8 cellular contexts compared by ENCODE assay signal in genomic region chr1:156096640-156097391, GRCh38. TPM values are rescaled to one million over a fixed set of nuclear protein-coding genes. Genes with fewer than 3 reads are reported as not detected.
DNase-seq lines count a peak whose midpoint lies in the region; ATAC-seq, FAIRE-seq and TF ChIP-seq lines count a peak whose summit lies in the region.

No MANE protein-coding gene starts in this region.

- peaks cover 29 to 35% of the 10 kb centered on the region in 2 experiments for H3K4me1 Mint-ChIP-seq in H9
- peaks cover 20% of the 10 kb centered on the region for H3K4me1 Mint-ChIP-seq in activated naive CD4-positive, alpha-beta T cell treated with anti-CD3 and anti-CD28 coated beads, Interleukin-2, amount 10 ng/mL, durations not matched to agents 7 days and 5 days

- H3K4me1 ChIP-seq in H9 (ENCODE audit: insufficient read depth, low read length) (0 out of 2 replicates have a peak, but pooled peaks cover 2% of the 10 kb centered on the region), SK-N-SH (ENCODE audit: control insufficient read depth in 1 of 2, insufficient read depth in 2 of 2, low read depth in 1 of 2, low read length in 1 of 2) (peaks cover 13 to 23% of the 10 kb centered on the region in 2 experiments; a peak in 3 of 4 replicates), gastroesophageal sphincter (peaks cover 0 to 44% (median 23%) of the 10 kb centered on the region in 3 donors), pancreas (peaks cover 0 to 3% (median 0%) of the 10 kb centered on the region in 3 donors), thyroid gland (peaks cover 8 to 31% of the 10 kb centered on the region in 2 donors)

- DNase-seq in G401 (ENCODE audit: low spot score): peak; percentile 70
- DNase-seq in H9: peak; percentile 90
- peak; percentile 94 for DNase-seq in M059J (ENCODE audit: low read depth)
- peak; percentile 89 for DNase-seq in SK-N-SH
- peak; percentile 87 for DNase-seq in activated naive CD4-positive, alpha-beta T cell treated with anti-CD3 and anti-CD28 coated beads, Interleukin-2, amount 10 ng/mL, durations not matched to agents 7 days and 5 days
- peak; percentile 82 to 95 (median 91) for DNase-seq in pancreas
- DNase-seq in thyroid gland: peak; percentile 91 to 92

- no peak overlapping the region for H2BK120ac ChIP-seq in H9 (ENCODE audit: low read depth, low read length, poor library complexity, severe bottlenecking)

- H3K27ac ChIP-seq in H9 (ENCODE audit: insufficient read length, low read depth, low read length): no peak overlapping the region
- peak overlapping the region; percentile 25 to 85; a peak in 3 of 4 replicates for H3K27ac ChIP-seq in SK-N-SH (ENCODE audit: low read depth in 2 of 2, low read length in 1 of 2)
- peak overlapping the region; percentile 52 to 88 (median 81) for H3K27ac ChIP-seq in gastroesophageal sphincter
- peak overlapping the region in 2 of 4 donors; percentile 57 to 65 for H3K27ac ChIP-seq in pancreas
- H3K27ac ChIP-seq in thyroid gland: peak overlapping the region; percentile 23 to 89 (median 64)

- no peaks in the 10 kb centered on the region for H3K79me1 ChIP-seq in H9 (ENCODE audit: insufficient read depth, low read depth, low read length, poor library complexity, severe bottlenecking)

- no peaks in the 10 kb centered on the region for H3K27me3 ChIP-seq in H9 (ENCODE audit: insufficient read depth, low read length)
- H3K27me3 ChIP-seq in SK-N-SH (ENCODE audit: insufficient read depth): no peaks in the 10 kb centered on the region
- no peaks in the 10 kb centered on the region for H3K27me3 ChIP-seq in gastroesophageal sphincter
- no peaks in the 10 kb centered on the region for H3K27me3 ChIP-seq in pancreas
- H3K27me3 ChIP-seq in thyroid gland: no peaks in the 10 kb centered on the region

- in situ Hi-C loops in G401 (cut with HindIII; ENCODE audit: low sequenced_read_pairs): no loop called here

- H3K9ac ChIP-seq in H9 (ENCODE audit: extremely low read depth, insufficient read length, low read length) (no peak overlapping the region), SK-N-SH (peak overlapping the region; percentile 69)

- H2BK15ac ChIP-seq in H9 (ENCODE audit: low read depth, low read length): no peak overlapping the region

- no peak for FAIRE-seq in pancreas (lab: Jason Lieb, UNC)

- no peaks in the 10 kb centered on the region for H3K23me2 ChIP-seq in H9 (ENCODE audit: insufficient read length, low read depth, low read length, poor library complexity, severe bottlenecking)

- H3K14ac ChIP-seq in H9 (ENCODE audit: insufficient read depth, low read length): no peak overlapping the region

- TF ChIP-seq CTCF in H9 (conservative IDR thresholded peaks at IDR 0.05) (peak; percentile 99), SK-N-SH (IDR thresholded peaks at IDR 0.05) (peak; percentile 96), gastroesophageal sphincter (IDR thresholded peaks at IDR 0.05) (peak in 3 of 4 experiments; percentile 98), pancreas (IDR thresholded peaks at IDR 0.05) (peak; percentile 90 to 95 (median 93)), thyroid gland (IDR thresholded peaks at IDR 0.05) (peak; percentile 88 to 98 (median 94))

- no peak overlapping the region for H2AFZ ChIP-seq in H9 (ENCODE audit: low read length)
- peak overlapping the region; percentile 58; the same call in 1 of the 2 replicates for H2AFZ ChIP-seq in SK-N-SH (ENCODE audit: low read depth)

- no peaks in the 10 kb centered on the region for H3K9me2 ChIP-seq in SK-N-SH

- peaks cover 0 to 3% of the 10 kb centered on the region in 2 experiments for H3K36me3 ChIP-seq in SK-N-SH (replicated peaks in 1 of 2; ENCODE audit: control insufficient read depth in 1 of 2, insufficient read depth in 2 of 2, low read length in 1 of 2)
- peaks cover 0 to 3% of the 10 kb centered on the region in 2 donors for H3K36me3 ChIP-seq in gastroesophageal sphincter
- no peaks in the 10 kb centered on the region for H3K36me3 ChIP-seq in pancreas
- no peaks in the 10 kb centered on the region for H3K36me3 ChIP-seq in thyroid gland

- H3K4me2 ChIP-seq in H9 (ENCODE audit: insufficient read depth, insufficient read length, low read length) (no peak overlapping the region), SK-N-SH (peak overlapping the region; percentile 64)

- H2BK5ac ChIP-seq in H9 (ENCODE audit: insufficient read length, low read length): no peak overlapping the region

- H3K18ac ChIP-seq in H9 (ENCODE audit: insufficient read length, low read depth, low read length): no peak overlapping the region

- POLR2A ChIA-PET in SK-N-SH (lab: Yijun Ruan, JAX): interaction anchor here (0.9 to 1.4 kb wide), 2 partner anchors 9 to 33 kb away, joined by 3 to 4 read pairs; no protein-coding TSS in a partner anchor

- H3K56ac ChIP-seq in H9 (ENCODE audit: insufficient read length, low read depth, low read length): no peak overlapping the region

- no peak overlapping the region for H4K91ac ChIP-seq in H9 (ENCODE audit: insufficient read length, low read depth, low read length)

- no peak overlapping the region; a peak in 1 of 4 replicates for H3K4me3 ChIP-seq in SK-N-SH (ENCODE audit: low read depth in 2 of 2, low read length in 1 of 2)
- H3K4me3 ChIP-seq in gastroesophageal sphincter: no peak overlapping the region
- H3K4me3 ChIP-seq in pancreas: no peak overlapping the region
- H3K4me3 ChIP-seq in thyroid gland (replicated peaks in 1 of 3): no peak overlapping the region

- peak; percentile 96 for TF ChIP-seq RAD21 in SK-N-SH (IDR thresholded peaks at IDR 0.05; ENCODE audit: low read length)

- H3K79me2 ChIP-seq in H9 (ENCODE audit: insufficient read depth, low read length): no peaks in the 10 kb centered on the region
- H3K79me2 ChIP-seq in SK-N-SH (ENCODE audit: insufficient read depth): peaks cover 45% of the 10 kb centered on the region; the same call in 1 of the 2 replicates

- no peak overlapping the region for H4K5ac ChIP-seq in H9 (ENCODE audit: insufficient read length, low read depth, low read length)

- no peak for TF ChIP-seq EP300 in SK-N-SH (IDR thresholded peaks at IDR 0.05; ENCODE audit: borderline replicate concordance in 1 of 2, low read depth in 1 of 2, low read length in 1 of 2)
- TF ChIP-seq EP300 in gastroesophageal sphincter (IDR thresholded peaks at IDR 0.05): no peak

- H3K4me3 Mint-ChIP-seq in H9: no peak overlapping the region; a peak in 1 of 5 replicates
- peak overlapping the region; percentile 22 for H3K4me3 Mint-ChIP-seq in activated naive CD4-positive, alpha-beta T cell treated with anti-CD3 and anti-CD28 coated beads, Interleukin-2, amount 10 ng/mL, durations not matched to agents 7 days and 5 days

- intact Hi-C loops in pancreas (cut with DNase I) (loop anchor here in 1 of 3 donors (2.0 kb wide), 1 partner anchor 34 kb away; no protein-coding TSS in a partner anchor), thyroid gland (cut with DNase I) (loop anchor here (2.0 to 5.0 kb wide), 2 partner anchors 34 to 130 kb away; no protein-coding TSS in a partner anchor)

- CTCF ChIA-PET in SK-N-SH (lab: Yijun Ruan, JAX): interaction anchor here (0.6 to 29.6 kb wide), 30 partner anchors 9 to 433 kb away, joined by 3 to 1559 read pairs (median 4); partner anchors contain the start of genes BGLAP, GLMP, LMNA and MEX3A
- CTCF ChIA-PET in activated naive CD4-positive, alpha-beta T cell treated with anti-CD3 and anti-CD28 coated beads, Interleukin-2, amount 10 ng/mL, durations not matched to agents 7 days and 5 days (lab: Charles Lee): interaction anchor here (0.7 to 21.9 kb wide), 26 partner anchors 8 to 349 kb away, joined by 3 to 668 read pairs (median 4); partner anchors contain the start of genes LMNA and TMEM79

- peaks cover 13 to 31% (median 23%) of the 10 kb centered on the region in 3 experiments for H3K36me3 Mint-ChIP-seq in H9 (ENCODE audit: insufficient read depth in 1 of 3, low read depth in 3 of 3)
- H3K36me3 Mint-ChIP-seq in activated naive CD4-positive, alpha-beta T cell treated with anti-CD3 and anti-CD28 coated beads, Interleukin-2, amount 10 ng/mL, durations not matched to agents 7 days and 5 days: no peaks in the 10 kb centered on the region

- TF ChIP-seq POLR2A in gastroesophageal sphincter (IDR thresholded peaks at IDR 0.05) (no peak), thyroid gland (IDR thresholded peaks at IDR 0.05) (no peak)

- ATAC-seq in gastroesophageal sphincter: peak; percentile 94
- peak; percentile 98 to 99 (median 98) for ATAC-seq in pancreas

- H2AK5ac ChIP-seq in H9 (ENCODE audit: insufficient read length, low read length): no peak overlapping the region

- H3K4ac ChIP-seq in H9 (ENCODE audit: low read depth, low read length): no peak overlapping the region

- no peak overlapping the region for H2BK12ac ChIP-seq in H9 (ENCODE audit: insufficient read length, low read depth, low read length)

- H3K9me3 ChIP-seq in H9 (ENCODE audit: control insufficient read depth, low read depth, low read length) (no peaks in the 10 kb centered on the region), SK-N-SH (no peaks in the 10 kb centered on the region), gastroesophageal sphincter (no peaks in the 10 kb centered on the region), pancreas (no peaks in the 10 kb centered on the region), thyroid gland (no peaks in the 10 kb centered on the region)

- no peaks in the 10 kb centered on the region for H3K27me3 Mint-ChIP-seq in H9 (ENCODE audit: low read depth)
- H3K27me3 Mint-ChIP-seq in activated naive CD4-positive, alpha-beta T cell treated with anti-CD3 and anti-CD28 coated beads, Interleukin-2, amount 10 ng/mL, durations not matched to agents 7 days and 5 days: peaks cover 88% of the 10 kb centered on the region

- no peaks in the 10 kb centered on the region; a peak in 1 of 5 replicates for H3K9me3 Mint-ChIP-seq in H9
- H3K9me3 Mint-ChIP-seq in activated naive CD4-positive, alpha-beta T cell treated with anti-CD3 and anti-CD28 coated beads, Interleukin-2, amount 10 ng/mL, durations not matched to agents 7 days and 5 days: no peaks in the 10 kb centered on the region

- no peak overlapping the region for H3T11ph ChIP-seq in H9 (ENCODE audit: low read length)

- H4K8ac ChIP-seq in H9 (replicated peaks; ENCODE audit: insufficient read length, low read depth, low read length): no peak overlapping the region

- H3K27ac Mint-ChIP-seq in H9: peak overlapping the region in 2 of 3 experiments; percentile 32 to 85; a peak in 6 of 7 replicates
- H3K27ac Mint-ChIP-seq in activated naive CD4-positive, alpha-beta T cell treated with anti-CD3 and anti-CD28 coated beads, Interleukin-2, amount 10 ng/mL, durations not matched to agents 7 days and 5 days: peak overlapping the region; percentile 25

- no peak overlapping the region for H3K23ac ChIP-seq in H9 (ENCODE audit: insufficient read length, low read depth, low read length)

- H4K20me1 ChIP-seq in H9 (ENCODE audit: control insufficient read depth, insufficient read depth, insufficient read length): peaks cover 2% of the 10 kb centered on the region
- no peaks in the 10 kb centered on the region for H4K20me1 ChIP-seq in SK-N-SH (ENCODE audit: insufficient read depth)

- no CpG with 5 or more reads among the region's 14 CpGs for WGBS in H9 (ENCODE audit: extremely low coverage, insufficient read length, low lambda C conversion rate)
- 33% methylated on average over 12 of the region's 14 CpGs for WGBS in SK-N-SH (ENCODE audit: low lambda C conversion rate)
- WGBS in gastroesophageal sphincter (ENCODE audit: low coverage in 1 of 2), 2 donors: 30 to 43% methylated on average over 3 to 4 of the region's 14 CpGs
- 29 to 33% methylated on average over 14 of the region's 14 CpGs for WGBS in pancreas, 2 donors
- 22 to 38% methylated on average over 12 to 13 of the region's 14 CpGs for WGBS in thyroid gland, 2 donors

- H2BK20ac ChIP-seq in H9 (ENCODE audit: low read depth, low read length, poor library complexity, severe bottlenecking): no peak overlapping the region

- peaks cover 22% of the 10 kb centered on the region for H3F3A ChIP-seq in SK-N-SH (replicated peaks; ENCODE audit: insufficient read depth)

RNA-seq across cellular contexts. Expression of gene MEX3A, which starts 14.6 kb away (rescaled TPM):
- total RNA-seq in G401 (2014; rRNA removed; shearing (Covaris generic)): 21.0 and 21.2 TPM in 2 replicates
- total RNA-seq in H9 (2021): 64.6 and 68.0 TPM in 2 replicates
- 2.5 and 3.2 TPM in 2 replicates for total RNA-seq in M059J (2014; rRNA removed; shearing (Covaris generic))
- polyA plus RNA-seq in SK-N-SH (2012; rRNA removed): 15.1 and 16.2 TPM in 2 replicates
- polyA plus RNA-seq in SK-N-SH (2012; cell fraction: cytosol; rRNA removed): 8.7 and 14.2 TPM in 2 replicates
- 23.2 and 26.8 TPM in 2 replicates for polyA plus RNA-seq in SK-N-SH (2012; cell fraction: nucleus; rRNA removed)
- under 1 TPM; under 0.01 to 0.78 (median 0.52) TPM for total RNA-seq in gastroesophageal sphincter
- total RNA-seq in pancreas: 1 to 10 TPM in 2 of 6 donors, under 1 TPM in 4; 0.12 to 3.1 (median 0.65) TPM
- polyA plus RNA-seq in pancreas: under 1 TPM; 0.19 to 0.76 TPM
- total RNA-seq in thyroid gland: 1 to 10 TPM in 1 of 4 donors, under 1 TPM in 3; 0.17 to 1.8 (median 0.33) TPM

RNA-seq across cellular contexts. Expression of gene LMNA, which starts 17.7 kb away (rescaled TPM):
- 314 and 341 TPM in 2 replicates for total RNA-seq in G401 (2014; rRNA removed; shearing (Covaris generic))
- 51.0 and 52.7 TPM in 2 replicates for total RNA-seq in H9 (2021)
- 396 and 698 TPM in 2 replicates for total RNA-seq in M059J (2014; rRNA removed; shearing (Covaris generic))
- 726 and 983 TPM in 2 replicates for polyA plus RNA-seq in SK-N-SH (2012; rRNA removed)
- 396 and 512 TPM in 2 replicates for polyA plus RNA-seq in SK-N-SH (2012; cell fraction: cytosol; rRNA removed)
- 1,848 and 2,172 TPM in 2 replicates for polyA plus RNA-seq in SK-N-SH (2012; cell fraction: nucleus; rRNA removed)
- total RNA-seq in gastroesophageal sphincter: 100 to 1,000 TPM; 327 to 617 (median 519) TPM
- 100 to 1,000 TPM in 3 of 6 donors, 10 to 100 TPM in 3; 59.4 to 119 (median 92.7) TPM for total RNA-seq in pancreas
- polyA plus RNA-seq in pancreas: 100 to 1,000 TPM in 1 of 2 donors, 10 to 100 TPM in 1; 96.7 to 111 TPM
- total RNA-seq in thyroid gland: 100 to 1,000 TPM; 235 to 412 (median 327) TPM

RNA-seq across cellular contexts. Expression of gene RAB25, which starts 35.9 kb away (rescaled TPM):
- not detected in 2 replicates for total RNA-seq in G401 (2014; rRNA removed; shearing (Covaris generic))
- total RNA-seq in H9 (2021) (42.8 and 43.1 TPM in 2 replicates), gastroesophageal sphincter (10 to 100 TPM in 1 of 4 donors, not detected in 3; 22.1 TPM), pancreas (10 to 100 TPM; 29.0 to 51.1 (median 34.6) TPM), thyroid gland (10 to 100 TPM; 65.9 to 88.0 (median 74.1) TPM)
- total RNA-seq in M059J (2014; rRNA removed; shearing (Covaris generic)): not detected in 2 replicates
- polyA plus RNA-seq in SK-N-SH (2012; rRNA removed) (not detected in 2 replicates), pancreas (10 to 100 TPM; 56.3 to 81.6 TPM)
- polyA plus RNA-seq in SK-N-SH (2012; cell fraction: cytosol; rRNA removed): 0.17 TPM in 1 of 2 replicates, not detected in the other
- polyA plus RNA-seq in SK-N-SH (2012; cell fraction: nucleus; rRNA removed): 0.17 and 0.33 TPM in 2 replicates

RNA-seq across cellular contexts. Expression of gene LAMTOR2, which starts 42.2 kb away (rescaled TPM):
- 20.1 and 42.3 TPM in 2 replicates for total RNA-seq in G401 (2014; rRNA removed; shearing (Covaris generic))
- total RNA-seq in H9 (2021) (50.6 and 55.0 TPM in 2 replicates), gastroesophageal sphincter (10 to 100 TPM; 66.8 to 79.3 (median 73.1) TPM), pancreas (10 to 100 TPM; 31.7 to 40.1 (median 32.1) TPM), thyroid gland (10 to 100 TPM; 14.7 to 76.8 (median 41.1) TPM)
- 41.7 and 60.2 TPM in 2 replicates for total RNA-seq in M059J (2014; rRNA removed; shearing (Covaris generic))
- polyA plus RNA-seq in SK-N-SH (2012; rRNA removed) (184 and 230 TPM in 2 replicates), pancreas (10 to 100 TPM; 59.4 to 60.1 TPM)
- 164 and 185 TPM in 2 replicates for polyA plus RNA-seq in SK-N-SH (2012; cell fraction: cytosol; rRNA removed)
- polyA plus RNA-seq in SK-N-SH (2012; cell fraction: nucleus; rRNA removed): 55.1 and 103 TPM in 2 replicates

RNA-seq across cellular contexts. Expression of gene UBQLN4, which starts 43.2 kb away (rescaled TPM):
- 29.5 and 30.0 TPM in 2 replicates for total RNA-seq in G401 (2014; rRNA removed; shearing (Covaris generic))
- 45.6 and 49.4 TPM in 2 replicates for total RNA-seq in H9 (2021)
- total RNA-seq in M059J (2014; rRNA removed; shearing (Covaris generic)): 18.8 and 26.5 TPM in 2 replicates
- 37.0 and 45.6 TPM in 2 replicates for polyA plus RNA-seq in SK-N-SH (2012; rRNA removed)
- 24.8 and 32.5 TPM in 2 replicates for polyA plus RNA-seq in SK-N-SH (2012; cell fraction: cytosol; rRNA removed)
- 62.8 and 69.2 TPM in 2 replicates for polyA plus RNA-seq in SK-N-SH (2012; cell fraction: nucleus; rRNA removed)
- 10 to 100 TPM; 19.6 to 29.6 (median 24.8) TPM for total RNA-seq in gastroesophageal sphincter
- total RNA-seq in pancreas: 10 to 100 TPM; 14.1 to 28.2 (median 16.9) TPM
- 10 to 100 TPM; 18.6 to 24.4 TPM for polyA plus RNA-seq in pancreas
- total RNA-seq in thyroid gland: 10 to 100 TPM; 10.8 to 18.8 (median 16.9) TPM
